In genomic region chr1:244958593-244958992, GRCh38 we compare ENCODE assay signal across 1 cellular context.
TF ChIP-seq lines count a peak whose summit lies in the region.

No MANE protein-coding gene starts in this region.

TF ChIP-seq in GM23338, 12 proteins besides CTCF, POLR2A, EP300 and RAD21:
- TF ChIP-seq ZNF462 (CRISPR knock-in tag; IDR thresholded peaks at IDR 0.05) = no peak
- no peak for TF ChIP-seq ZNF114 (CRISPR knock-in tag; IDR thresholded peaks at IDR 0.05)
- no peak for TF ChIP-seq ZNF331 (CRISPR knock-in tag; IDR thresholded peaks at IDR 0.05; ENCODE audit: low read depth)
- no peak for TF ChIP-seq JUNB (IDR thresholded peaks at IDR 0.05; ENCODE audit: unreplicated experiment)
- TF ChIP-seq EZH2phosphoT487 (IDR thresholded peaks at IDR 0.05; ENCODE audit: unreplicated experiment) = no peak
- TF ChIP-seq STAT1 (IDR thresholded peaks at IDR 0.05; ENCODE audit: unreplicated experiment) = no peak
- TF ChIP-seq EZH2 (IDR thresholded peaks at IDR 0.05; ENCODE audit: low read depth, unreplicated experiment) = no peak
- TF ChIP-seq REST (IDR thresholded peaks at IDR 0.05; ENCODE audit: unreplicated experiment) = no peak
- no peak for TF ChIP-seq POLR2AphosphoS5 (IDR thresholded peaks at IDR 0.05; ENCODE audit: low read depth)
- no peak for TF ChIP-seq NANOG (IDR thresholded peaks at IDR 0.05; ENCODE audit: borderline replicate concordance)
